In genomic region chr3:7632305-7632704, GRCh38 we compare ENCODE assay signal across 9 cellular contexts.
"Had no signal": no experiment of that assay in that cellular context is flagged by ENCODE, and none has a peak within 500 bp of the region (broad histone marks: within the 10 kb centered on the region; RNA-seq: fewer than 3 reads in every experiment).

No MANE protein-coding gene starts in this region.

- FAIRE-seq: H1, H54, HTR-8/SVneo had no signal

- H3K9ac ChIP-seq: KMS-11 had no signal

- H2AFZ ChIP-seq: GM23338 had no signal

- ATAC-seq: GM23338 had no signal

- H3K4me2 ChIP-seq: GM23338, KMS-11 had no signal

- H3K4me3 ChIP-seq: GM23338 had no signal

- H3K27ac ChIP-seq: KMS-11 had no signal

- DNase-seq: H9, HCEC 1CT, Karpas-422, KBM-7 had no signal
